18 cellular contexts compared by ENCODE assay signal in genomic region chr11:34219862-34220490, GRCh38.
DNase-seq lines count a peak whose midpoint lies in the region; ATAC-seq and TF ChIP-seq lines count a peak whose summit lies in the region.
"Had no signal": no experiment of that assay in that cellular context is flagged by ENCODE, and none has a peak within 500 bp of the region (broad histone marks: within the 10 kb centered on the region; RNA-seq: fewer than 3 reads in every experiment).

No MANE protein-coding gene starts in this region.

- H3K4me1 ChIP-seq in cardiac muscle cell (ENCODE audit: low read depth) = peaks cover 20% of the 10 kb centered on the region
- no peaks in the 10 kb centered on the region for H3K4me1 ChIP-seq in left lung

- peaks cover 24 to 27% of the 10 kb centered on the region in 2 donors for H3K4me1 Mint-ChIP-seq in stimulated activated naive B cell treated with anti-CD40 and anti-IgM and Interleukin-4, amounts not matched to agents 10 μg/mL and 1 μg/mL and 100 μg/mL, for 72 hours

- H3K9me3 Mint-ChIP-seq in stimulated activated naive B cell treated with anti-CD40 and anti-IgM and Interleukin-4, amounts not matched to agents 10 μg/mL and 1 μg/mL and 100 μg/mL, for 72 hours = no peaks in the 10 kb centered on the region
- H3K9me3 Mint-ChIP-seq: H9 had no signal

- H3K27ac ChIP-seq in cardiac muscle cell (peak overlapping the region; percentile 52), left lung (no peak overlapping the region)
- H3K27ac ChIP-seq: A549, C4-2B had no signal

- no peaks in the 10 kb centered on the region for H3K27me3 ChIP-seq in cardiac muscle cell
- no peaks in the 10 kb centered on the region for H3K27me3 ChIP-seq in left lung
- H3K27me3 ChIP-seq: MG63 had no signal

- no peaks in the 10 kb centered on the region for H3K9me3 ChIP-seq in cardiac muscle cell (ENCODE audit: low read depth)
- H3K9me3 ChIP-seq in left lung = no peaks in the 10 kb centered on the region
- H3K9me3 ChIP-seq: A549, MG63 had no signal

- H3K36me3 ChIP-seq in cardiac muscle cell (no peaks in the 10 kb centered on the region), left lung (no peaks in the 10 kb centered on the region)
- H3K36me3 ChIP-seq: MG63 had no signal

- no peak for TF ChIP-seq CTCF in cardiac muscle cell (IDR thresholded peaks at IDR 0.05; ENCODE audit: low read depth, low read length)
- no peak for TF ChIP-seq CTCF in left lung (IDR thresholded peaks at IDR 0.05)

- intact Hi-C loops in left lung (cut with DNase I) = no loop called here

- peak; percentile 6 for DNase-seq in fibroblast of gingiva (ENCODE audit: low read depth)
- DNase-seq in cardiac muscle cell (ENCODE audit: low read depth in 1 of 2, low spot score in 1 of 2) = peak in 1 of 2 donors; percentile 55
- no peak for DNase-seq in left lung
- no peak for DNase-seq in stimulated activated naive B cell treated with anti-CD40 and anti-IgM and Interleukin-4, amounts not matched to agents 10 μg/mL and 1 μg/mL and 100 μg/mL, for 72 hours
- no peak for DNase-seq in activated CD8-positive, alpha-beta memory T cell treated with anti-CD3 and anti-CD28 coated beads for 24 hours
- DNase-seq: GDM1, H9, IMR-90, Karpas-422, MG63, NCI-H1092, NCI-H2081 treated with DMSO at 0.1 percent for 48 hours, NCI-H510A treated with DMSO at 0.1 percent for 48 hours had no signal

- H3K27me3 Mint-ChIP-seq in stimulated activated naive B cell treated with anti-CD40 and anti-IgM and Interleukin-4, amounts not matched to agents 10 μg/mL and 1 μg/mL and 100 μg/mL, for 72 hours = no peaks in the 10 kb centered on the region

- no peak overlapping the region for H3K4me3 ChIP-seq in cardiac muscle cell
- H3K4me3 ChIP-seq in left lung = no peak overlapping the region
- H3K4me3 ChIP-seq: A549, GM12878, MG63 had no signal

- H3K36me3 Mint-ChIP-seq in stimulated activated naive B cell treated with anti-CD40 and anti-IgM and Interleukin-4, amounts not matched to agents 10 μg/mL and 1 μg/mL and 100 μg/mL, for 72 hours = peaks cover 7 to 22% of the 10 kb centered on the region in 2 donors

- peak overlapping the region; percentile 47 for H3K27ac Mint-ChIP-seq in stimulated activated naive B cell treated with anti-CD40 and anti-IgM and Interleukin-4, amounts not matched to agents 10 μg/mL and 1 μg/mL and 100 μg/mL, for 72 hours

- no peak overlapping the region for H3K4me3 Mint-ChIP-seq in stimulated activated naive B cell treated with anti-CD40 and anti-IgM and Interleukin-4, amounts not matched to agents 10 μg/mL and 1 μg/mL and 100 μg/mL, for 72 hours
- H3K4me3 Mint-ChIP-seq: H9 had no signal

- peak; percentile 41 for ATAC-seq in left lung
- no peak for ATAC-seq in stimulated activated naive B cell treated with anti-CD40 and anti-IgM and Interleukin-4, amounts not matched to agents 10 μg/mL and 1 μg/mL and 100 μg/mL, for 72 hours (replicated peaks)
- ATAC-seq in HG03457 (IDR thresholded peaks at IDR 0.05; ENCODE audit: unreplicated experiment) = no peak
- no peak for ATAC-seq in HG02938 (IDR thresholded peaks at IDR 0.05; ENCODE audit: unreplicated experiment)
- ATAC-seq: A549, GM12878 had no signal
